8 cellular contexts compared by ENCODE assay signal in the genomic region with DNA sequence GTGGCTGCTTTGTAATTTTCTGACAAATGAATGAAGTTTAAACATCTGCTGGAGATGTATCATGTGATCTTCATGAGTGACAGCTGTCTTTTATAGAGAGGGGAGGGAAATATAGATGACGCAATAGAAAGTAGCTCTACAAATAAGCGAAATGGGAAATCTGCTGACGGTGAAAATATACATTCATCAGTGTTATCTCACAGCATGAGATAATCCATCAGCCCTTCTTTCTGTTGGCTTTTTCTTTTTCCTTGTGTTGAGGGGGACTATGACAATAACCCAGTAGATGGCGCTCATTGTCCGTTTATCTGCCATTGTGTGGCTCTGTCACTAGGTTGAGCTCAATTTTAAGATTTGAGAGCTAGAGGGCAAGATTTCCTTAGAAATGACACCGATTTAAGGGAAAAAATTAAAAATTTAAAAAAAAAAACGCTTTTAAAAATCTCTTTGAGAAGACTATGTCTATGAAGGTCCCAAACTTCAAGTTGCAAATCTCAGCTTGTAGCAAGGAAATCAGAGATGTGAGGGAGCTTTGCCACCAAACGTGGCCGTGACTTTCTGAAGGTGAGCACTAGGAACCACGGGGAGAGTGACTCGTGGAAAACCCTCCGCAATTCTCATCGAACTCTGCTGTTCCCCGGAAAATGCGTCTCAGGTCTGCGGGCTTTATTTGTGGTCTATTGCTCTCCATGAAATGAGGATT.
DNase-seq lines count a peak whose midpoint lies in the region; ATAC-seq, FAIRE-seq and TF ChIP-seq lines count a peak whose summit lies in the region.

No MANE protein-coding gene starts in this region.

- no peak for TF ChIP-seq POLR2A in HepG2 (IDR thresholded peaks at IDR 0.05; ENCODE audit: insufficient read depth in 1 of 2, low read depth in 2 of 2, low read length in 2 of 2)

- peak overlapping the region; percentile 93 for H2AFZ ChIP-seq in HepG2 (ENCODE audit: low read length)

- peak; percentile 91 for FAIRE-seq in TTC549 (lab: Jason Lieb, UNC)
- peak; percentile 91 for FAIRE-seq in HepG2 (lab: Jason Lieb, UNC)

- intact Hi-C loops in HepG2 (cut with micrococcal nuclease; ENCODE audit: unreplicated experiment) = loop anchor here (1.0 to 5.0 kb wide), 6 partner anchors 98 to 1779 kb away; a partner anchor contains a TSS

- H3K4me3 ChIP-seq in choroid plexus epithelial cell (ENCODE audit: low read depth, low read length) (no peak overlapping the region), HepG2 (replicated peaks in 1 of 3; ENCODE audit: insufficient read depth in 1 of 3, low read depth in 2 of 3, low read length in 3 of 3) (peak overlapping the region; percentile 47 to 53 (median 47))

- H3K79me2 ChIP-seq in HepG2 (ENCODE audit: insufficient read depth, low read length) = no peaks in the 10 kb centered on the region

- peaks cover 9% of the 10 kb centered on the region; the same call in 1 of the 2 replicates for H3K4me1 ChIP-seq in HepG2 (ENCODE audit: insufficient read depth, low read length)

- CTCF ChIA-PET in GM10248 (lab: Yijun Ruan, JAX) (interaction anchor here (0.6 to 5.6 kb wide), 45 partner anchors 9 to 1801 kb away, joined by 3 to 82 read pairs (median 4); a partner anchor contains a TSS), HepG2 (lab: Yijun Ruan, JAX; ENCODE audit: low intra/inter-chr PET ratio, low total read pairs) (interaction anchor here (0.7 to 2.8 kb wide), 6 partner anchors 16 to 1777 kb away, joined by 4 to 57 read pairs (median 8); no protein-coding TSS in a partner anchor)

- DNase-seq in GM10248 (ENCODE audit: extremely low spot score) (peak; percentile 85), NCI-H1105 treated with DMSO at 0.1 percent for 48 hours (lab: John Stamatoyannopoulos, UW) (peak; percentile 15), choroid plexus epithelial cell (ENCODE audit: low read depth) (peak; percentile 83), HepG2 (ENCODE audit: low spot score) (peak; percentile 71)
- peak; percentile 36 for DNase-seq in stimulated activated CD8-positive, alpha-beta memory T cell treated with anti-CD3 and anti-CD28 coated beads, Interleukin-15, amount 100 ng/mL, for 1 hour (ENCODE audit: low read depth)

- peak; percentile 78 for TF ChIP-seq CTCF in 22Rv1 (IDR thresholded peaks at IDR 0.05)
- TF ChIP-seq CTCF in GM10248 (IDR thresholded peaks at IDR 0.05; ENCODE audit: control extremely low read depth, extremely low read depth, low read depth, missing control alignments) = peak; percentile 82
- TF ChIP-seq CTCF in choroid plexus epithelial cell (conservative IDR thresholded peaks at IDR 0.05; ENCODE audit: low read depth, low read length) = peak; percentile 79
- peak; percentile 87 for TF ChIP-seq CTCF in HepG2 (CRISPR knock-in tag; IDR thresholded peaks at IDR 0.05)

- ATAC-seq in HG02610 (IDR thresholded peaks at IDR 0.05; ENCODE audit: unreplicated experiment) (peak; percentile 55), HepG2 (peak; percentile 88)

- no peaks in the 10 kb centered on the region for H4K20me1 ChIP-seq in HepG2 (ENCODE audit: insufficient read depth, low read length)

- TF ChIP-seq EP300 in HepG2 (IDR thresholded peaks at IDR 0.05; ENCODE audit: low read depth in 2 of 2, low read length in 2 of 2) (no peak), HepG2 (CRISPR knock-in tag; IDR thresholded peaks at IDR 0.05; ENCODE audit: borderline replicate concordance) (no peak)

- H3K9me3 ChIP-seq in HepG2 (ENCODE audit: low read length) = no peaks in the 10 kb centered on the region

- peaks cover 2 to 16% of the 10 kb centered on the region in 2 experiments; a peak in 3 of 5 replicates for H3K27me3 ChIP-seq in HepG2 (ENCODE audit: control insufficient read depth in 1 of 2, insufficient read depth in 2 of 2, low read length in 2 of 2)

- POLR2A ChIA-PET in GM10248 (lab: Yijun Ruan, JAX) = interaction anchor here (0.6 to 0.7 kb wide), 2 partner anchors 299 to 1681 kb away, joined by 3 read pairs; no protein-coding TSS in a partner anchor
- POLR2A ChIA-PET in HepG2 (lab: Yijun Ruan, JAX) = interaction anchor here (0.8 to 1.7 kb wide), 10 partner anchors 15 to 293 kb away, joined by 3 to 26 read pairs (median 6); a partner anchor contains a TSS

- no TSS peak for BruUV-seq in HepG2 (replicated peaks; lab: Mats Ljungman, UMichigan)

- 3% methylated on average over 13 of the region's 16 CpGs for WGBS in HepG2 (ENCODE audit: low lambda C conversion rate)

- H3K9ac ChIP-seq in HepG2 (ENCODE audit: insufficient read depth, low read depth, low read length) = peak overlapping the region; percentile 54

- peak overlapping the region; percentile 83 for H3K4me2 ChIP-seq in HepG2 (ENCODE audit: low read depth, low read length)

- in situ Hi-C loops in HepG2 (cut with HindIII; ENCODE audit: extremely low pct_ligation_motif_present, low pct_unique_long_range_greater_than_20kb) = loop anchor here (5.0 kb wide), 2 partner anchors 162 to 1777 kb away; no protein-coding TSS in a partner anchor

- H3K27ac ChIP-seq in 22Rv1 (no peak overlapping the region), HepG2 (ENCODE audit: extremely low read length, insufficient read depth, low read length) (no peak overlapping the region)

- no peaks in the 10 kb centered on the region for H3K36me3 ChIP-seq in HepG2 (replicated peaks in 1 of 2; ENCODE audit: control insufficient read depth in 1 of 2, insufficient read depth in 2 of 2, low read length in 2 of 2)

- TF ChIP-seq RAD21 in HepG2 (CRISPR knock-in tag; IDR thresholded peaks at IDR 0.05) = peak; percentile 79

TF ChIP-seq in HepG2, 621 proteins besides CTCF, POLR2A, EP300 and RAD21 (continues in another document):
- TF ChIP-seq CEBPB (IDR thresholded peaks at IDR 0.05; ENCODE audit: borderline replicate concordance, low read depth, low read length) (peak; percentile 50; the same call in 1 of the 2 replicates), ZNF468 (CRISPR knock-in tag; IDR thresholded peaks at IDR 0.05) (no peak), ZFY (CRISPR knock-in tag; IDR thresholded peaks at IDR 0.05) (0 out of 2 replicates have a peak, but pooled peaks have one; percentile 8), ZNF33B (CRISPR knock-in tag; IDR thresholded peaks at IDR 0.05) (no peak), ZNF10 (CRISPR knock-in tag; IDR thresholded peaks at IDR 0.05; ENCODE audit: borderline replicate concordance, low read depth) (no peak), ZNF674 (CRISPR knock-in tag; IDR thresholded peaks at IDR 0.05; ENCODE audit: low read depth) (no peak), CENPX (CRISPR knock-in tag; IDR thresholded peaks at IDR 0.05) (no peak), KLF12 (CRISPR knock-in tag; IDR thresholded peaks at IDR 0.05; ENCODE audit: borderline replicate concordance) (no peak), ZNF282 (IDR thresholded peaks at IDR 0.05; ENCODE audit: partially characterized antibody) (no peak), YY1 (IDR thresholded peaks at IDR 0.05; ENCODE audit: insufficient read depth, insufficient replicate concordance, low read depth, low read length) (no peak), ZNF256 (CRISPR knock-in tag; conservative IDR thresholded peaks at IDR 0.05) (no peak), THAP11 (CRISPR knock-in tag; IDR thresholded peaks at IDR 0.05) (no peak), SOX6 (IDR thresholded peaks at IDR 0.05) (no peak), SOX6 (CRISPR knock-in tag; IDR thresholded peaks at IDR 0.05) (no peak), PHF5A (CRISPR knock-in tag; IDR thresholded peaks at IDR 0.05; ENCODE audit: low read depth, unreplicated experiment) (no peak), SRY (CRISPR knock-in tag; IDR thresholded peaks at IDR 0.05) (no peak), KAT2B (IDR thresholded peaks at IDR 0.05; ENCODE audit: borderline replicate concordance, low read depth, low read length) (no peak), SRF (IDR thresholded peaks at IDR 0.05; ENCODE audit: low read depth, low read length) (no peak), ZNF557 (CRISPR knock-in tag; IDR thresholded peaks at IDR 0.05) (no peak), SP1 (IDR thresholded peaks at IDR 0.05) (no peak), SP1 (CRISPR knock-in tag; IDR thresholded peaks at IDR 0.05) (no peak)
- TF ChIP-seq, protein P1, sequence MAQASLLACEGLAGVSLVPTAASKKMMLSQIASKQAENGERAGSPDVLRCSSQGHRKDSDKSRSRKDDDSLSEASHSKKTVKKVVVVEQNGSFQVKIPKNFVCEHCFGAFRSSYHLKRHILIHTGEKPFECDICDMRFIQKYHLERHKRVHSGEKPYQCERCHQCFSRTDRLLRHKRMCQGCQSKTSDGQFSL (CRISPR knock-in tag; IDR thresholded peaks at IDR 0.05) = no peak
- TF ChIP-seq, protein P2, sequence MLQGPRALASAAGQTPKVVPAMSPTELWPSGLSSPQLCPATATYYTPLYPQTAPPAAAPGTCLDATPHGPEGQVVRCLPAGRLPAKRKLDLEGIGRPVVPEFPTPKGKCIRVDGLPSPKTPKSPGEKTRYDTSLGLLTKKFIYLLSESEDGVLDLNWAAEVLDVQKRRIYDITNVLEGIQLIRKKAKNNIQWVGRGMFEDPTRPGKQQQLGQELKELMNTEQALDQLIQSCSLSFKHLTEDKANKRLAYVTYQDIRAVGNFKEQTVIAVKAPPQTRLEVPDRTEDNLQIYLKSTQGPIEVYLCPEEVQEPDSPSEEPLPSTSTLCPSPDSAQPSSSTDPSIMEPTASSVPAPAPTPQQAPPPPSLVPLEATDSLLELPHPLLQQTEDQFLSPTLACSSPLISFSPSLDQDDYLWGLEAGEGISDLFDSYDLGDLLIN (CRISPR knock-in tag; IDR thresholded peaks at IDR 0.05; ENCODE audit: borderline replicate concordance) = no peak
- TF ChIP-seq, protein P3, sequence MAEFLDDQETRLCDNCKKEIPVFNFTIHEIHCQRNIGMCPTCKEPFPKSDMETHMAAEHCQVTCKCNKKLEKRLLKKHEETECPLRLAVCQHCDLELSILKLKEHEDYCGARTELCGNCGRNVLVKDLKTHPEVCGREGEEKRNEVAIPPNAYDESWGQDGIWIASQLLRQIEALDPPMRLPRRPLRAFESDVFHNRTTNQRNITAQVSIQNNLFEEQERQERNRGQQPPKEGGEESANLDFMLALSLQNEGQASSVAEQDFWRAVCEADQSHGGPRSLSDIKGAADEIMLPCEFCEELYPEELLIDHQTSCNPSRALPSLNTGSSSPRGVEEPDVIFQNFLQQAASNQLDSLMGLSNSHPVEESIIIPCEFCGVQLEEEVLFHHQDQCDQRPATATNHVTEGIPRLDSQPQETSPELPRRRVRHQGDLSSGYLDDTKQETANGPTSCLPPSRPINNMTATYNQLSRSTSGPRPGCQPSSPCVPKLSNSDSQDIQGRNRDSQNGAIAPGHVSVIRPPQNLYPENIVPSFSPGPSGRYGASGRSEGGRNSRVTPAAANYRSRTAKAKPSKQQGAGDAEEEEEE (CRISPR knock-in tag; IDR thresholded peaks at IDR 0.05; ENCODE audit: borderline replicate concordance) = no peak

Comparison
In these comparisons a context has a peak if more than half of its experiments do, and no peak if none do; other contexts are left out.
1. DNase-seq: peak in every context shown above with its lines; median percentile 85 in GM10248; 83 in choroid plexus epithelial cell; 71 in HepG2; 36 in stimulated activated CD8-positive, alpha-beta memory T cell treated with anti-CD3 and anti-CD28 coated beads, Interleukin-15, amount 100 ng/mL, for 1 hour; 15 in NCI-H1105 treated with DMSO at 0.1 percent for 48 hours.